ENCODE assay signal across 8 cellular contexts in genomic region chr10:43137971-43138756, GRCh38. TPM values are rescaled to one million over a fixed set of nuclear protein-coding genes. Genes with fewer than 3 reads are reported as not detected.
DNase-seq lines count a peak whose midpoint lies in the region; TF ChIP-seq lines count a peak whose summit lies in the region.

CSGALNACT2 (plus strand) TSS chr10:43138445; CDS start chr10:43155150, 16,705 bp downstream.

- H3K4me2 ChIP-seq in parathyroid adenoma (ENCODE audit: low read length) = peak within 1 kb of the TSS; percentile 86

- H3K27ac ChIP-seq in cardiac muscle cell (peak within 1 kb of the TSS; percentile 84), parathyroid adenoma (peak within 1 kb of the TSS; percentile 87), tibial artery (peak within 1 kb of the TSS; percentile 85 to 95)

- intact Hi-C loops in tibial artery (cut with DNase I; ENCODE audit: low total_unique reads) = no loop called here

- no peaks in the 10 kb centered on the region for H3K9me3 ChIP-seq in cardiac muscle cell (ENCODE audit: low read depth)
- H3K9me3 ChIP-seq in parathyroid adenoma (ENCODE audit: control insufficient read depth, low read length) = no peaks in the 10 kb centered on the region
- no peaks in the 10 kb centered on the region for H3K9me3 ChIP-seq in tibial artery

- H3K4me3 ChIP-seq in GM08714 (ENCODE audit: low read length) (peak within 1 kb of the TSS; percentile 75), NB4 (ENCODE audit: low read depth, low read length) (peak within 1 kb of the TSS; percentile 86), cardiac muscle cell (peak within 1 kb of the TSS; percentile 88), parathyroid adenoma (ENCODE audit: low read depth, low read length) (peak within 1 kb of the TSS; percentile 82), tibial artery (peak within 1 kb of the TSS; percentile 87 to 94)

- DNase-seq in HFFc6 = peak; percentile 87
- DNase-seq in NB4 (ENCODE audit: low read depth) = peak; percentile 90
- DNase-seq in SW480 (ENCODE audit: low spot score) = peak; percentile 84
- peak; percentile 65 for DNase-seq in activated naive CD8-positive, alpha-beta T cell treated with anti-CD3 and anti-CD28 coated beads, Interleukin-2, amount 50 U/mL, for 16 hours (ENCODE audit: low read depth, low spot score)
- DNase-seq in cardiac muscle cell (ENCODE audit: low read depth in 1 of 2, low spot score in 1 of 2) = peak; percentile 90
- DNase-seq in tibial artery = peak; percentile 81 to 91

- peaks cover 4% of the 10 kb centered on the region for H3K79me2 ChIP-seq in parathyroid adenoma

- H3K4me3 Mint-ChIP-seq in HFFc6 = peak within 1 kb of the TSS; percentile 97

- TF ChIP-seq CTCF in HFFc6 (IDR thresholded peaks at IDR 0.05) (peak; percentile 49), NB4 (IDR thresholded peaks at IDR 0.05; ENCODE audit: low read depth, low read length) (no peak), cardiac muscle cell (IDR thresholded peaks at IDR 0.05; ENCODE audit: low read depth, low read length) (no peak), parathyroid adenoma (IDR thresholded peaks at IDR 0.05) (no peak), tibial artery (IDR thresholded peaks at IDR 0.05) (no peak)

- peak; percentile 70 for TF ChIP-seq POLR2A in NB4 (IDR thresholded peaks at IDR 0.05; ENCODE audit: extremely low read depth, insufficient read length)

- H3K9me3 Mint-ChIP-seq in HFFc6 = no peaks in the 10 kb centered on the region

- peak within 1 kb of the TSS; percentile 99 for H2AFZ ChIP-seq in parathyroid adenoma

- peaks cover 12% of the 10 kb centered on the region for H3K36me3 Mint-ChIP-seq in HFFc6 (ENCODE audit: low read depth)

- peaks cover 13% of the 10 kb centered on the region for H3K27me3 Mint-ChIP-seq in HFFc6 (ENCODE audit: insufficient read depth)

- no peaks in the 10 kb centered on the region for H3K36me3 ChIP-seq in cardiac muscle cell
- no peaks in the 10 kb centered on the region for H3K36me3 ChIP-seq in parathyroid adenoma (ENCODE audit: control insufficient read depth, insufficient read depth, low read length)
- no peaks in the 10 kb centered on the region for H3K36me3 ChIP-seq in tibial artery

- peaks cover 7% of the 10 kb centered on the region for H3K4me1 ChIP-seq in cardiac muscle cell (ENCODE audit: low read depth)
- H3K4me1 ChIP-seq in parathyroid adenoma = peaks cover 7% of the 10 kb centered on the region
- H3K4me1 ChIP-seq in tibial artery = peaks cover 6 to 31% (median 20%) of the 10 kb centered on the region in 4 donors

- no peaks in the 10 kb centered on the region for H3K27me3 ChIP-seq in cardiac muscle cell
- H3K27me3 ChIP-seq in parathyroid adenoma (ENCODE audit: control insufficient read depth, insufficient read depth, low read length) = no peaks in the 10 kb centered on the region
- H3K27me3 ChIP-seq in tibial artery = no peaks in the 10 kb centered on the region

- H3K4me1 Mint-ChIP-seq in HFFc6 (ENCODE audit: low read depth) = peaks cover 45% of the 10 kb centered on the region

- H3K27ac Mint-ChIP-seq in HFFc6 = peak within 1 kb of the TSS; percentile 99

- H3K9ac ChIP-seq in parathyroid adenoma = peak within 1 kb of the TSS; percentile 43

RNA-seq across cellular contexts. Expression of gene CSGALNACT2, which starts in this region (rescaled TPM):
- 10 to 100 TPM; 18.0 to 20.8 (median 18.6) TPM for total RNA-seq in HFFc6 (2021; fragmentation: NEBNext Ultra II Directional; extraction: Animal tissue kit (Norgen Biotek cat#: 25700))
- total RNA-seq in cardiac muscle cell = 6.4 and 8.3 TPM in 2 replicates
- 9.9 and 11.6 TPM in 2 replicates for polyA plus RNA-seq in cardiac muscle cell

Comparison
In these comparisons a context has a peak if more than half of its experiments do, and no peak if none do; other contexts are left out.
1. Peak in every context shown above with its lines: DNase-seq, H3K4me3 ChIP-seq and H3K27ac ChIP-seq.